1 cellular context compared by ENCODE assay signal in the genomic region with DNA sequence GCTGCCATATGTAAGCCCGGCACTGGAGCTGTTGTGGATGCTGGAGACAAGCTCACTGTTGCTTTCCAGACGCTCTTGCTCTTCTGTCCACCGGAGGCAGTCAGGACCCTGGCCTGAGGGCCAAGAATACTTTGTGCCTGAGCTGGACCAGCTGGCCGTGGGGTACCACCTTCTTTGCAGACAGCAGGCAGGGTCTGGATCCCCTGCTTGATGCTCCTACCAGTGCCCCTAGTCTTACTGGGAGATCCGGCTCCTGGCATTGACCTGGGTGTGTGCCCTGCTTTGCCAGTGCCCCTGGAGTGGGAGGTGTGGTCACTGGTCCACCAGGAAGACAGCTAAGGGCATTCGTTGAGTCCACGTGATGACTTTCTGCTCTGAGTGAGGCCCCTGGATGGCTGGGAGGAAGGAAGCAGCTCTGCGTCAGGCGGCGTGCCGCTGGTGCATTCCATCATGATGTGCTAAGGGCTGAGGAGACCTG.
TF ChIP-seq lines count a peak whose summit lies in the region.

No MANE protein-coding gene starts in this region.

TF ChIP-seq in H1, 55 proteins besides CTCF, POLR2A, EP300 and RAD21 (continued from another document):
- TF ChIP-seq, protein P1, sequence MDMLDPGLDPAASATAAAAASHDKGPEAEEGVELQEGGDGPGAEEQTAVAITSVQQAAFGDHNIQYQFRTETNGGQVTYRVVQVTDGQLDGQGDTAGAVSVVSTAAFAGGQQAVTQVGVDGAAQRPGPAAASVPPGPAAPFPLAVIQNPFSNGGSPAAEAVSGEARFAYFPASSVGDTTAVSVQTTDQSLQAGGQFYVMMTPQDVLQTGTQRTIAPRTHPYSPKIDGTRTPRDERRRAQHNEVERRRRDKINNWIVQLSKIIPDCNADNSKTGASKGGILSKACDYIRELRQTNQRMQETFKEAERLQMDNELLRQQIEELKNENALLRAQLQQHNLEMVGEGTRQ (IDR thresholded peaks at IDR 0.05; ENCODE audit: low read length), result no peak
- no peak for TF ChIP-seq SIX5 (IDR thresholded peaks at IDR 0.05; ENCODE audit: low read depth, low read length)
- TF ChIP-seq NRF1 (IDR thresholded peaks at IDR 0.05; ENCODE audit: low read depth, low read length), result no peak
- no peak for TF ChIP-seq CHD1 (IDR thresholded peaks at IDR 0.05; ENCODE audit: low read depth, low read length)
- TF ChIP-seq SIN3A (conservative IDR thresholded peaks at IDR 0.05 in 1 of 2, IDR thresholded peaks at IDR 0.05 in 1 of 2; ENCODE audit: low read depth in 1 of 2, low read length in 2 of 2), result no peak
- TF ChIP-seq SRF (IDR thresholded peaks at IDR 0.05; ENCODE audit: low read depth, low read length), result no peak
- no peak for TF ChIP-seq SP2 (IDR thresholded peaks at IDR 0.05; ENCODE audit: low read length)
- TF ChIP-seq RNF2 (IDR thresholded peaks at IDR 0.05; ENCODE audit: borderline replicate concordance, low read depth, low read length, missing control alignments, poor library complexity, severe bottlenecking), result no peak
- TF ChIP-seq BACH1 (IDR thresholded peaks at IDR 0.05; ENCODE audit: low read length), result no peak
- TF ChIP-seq NANOG (IDR thresholded peaks at IDR 0.05; ENCODE audit: insufficient read depth, low read depth, low read length, poor library complexity, severe bottlenecking), result no peak
- no peak for TF ChIP-seq TBP (IDR thresholded peaks at IDR 0.05; ENCODE audit: low read depth, low read length)
- TF ChIP-seq KDM5A (IDR thresholded peaks at IDR 0.05; ENCODE audit: low read length), result no peak
